Comparison of ENCODE assay signal across 9 cellular contexts in the genomic region with DNA sequence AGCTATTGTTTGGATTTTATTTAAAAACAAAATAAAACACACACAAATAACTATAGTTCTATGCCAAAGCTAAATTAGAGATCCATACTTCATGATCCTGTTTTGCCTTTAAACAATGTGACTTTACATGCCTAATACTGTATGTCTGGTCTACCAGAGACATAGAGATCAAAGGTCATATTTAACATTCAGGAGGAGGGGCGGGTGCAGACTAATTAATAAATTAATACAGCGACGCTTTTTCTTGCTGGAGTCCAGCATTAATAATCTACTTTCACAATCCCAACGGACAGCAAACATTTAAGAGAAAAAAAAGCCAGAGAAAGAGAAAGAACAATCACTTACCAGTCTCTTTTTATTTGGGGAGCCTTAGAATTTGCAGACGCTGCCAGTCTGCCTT. TPM values are rescaled to one million over a fixed set of nuclear protein-coding genes. Genes with fewer than 3 reads are reported as not detected.
DNase-seq lines count a peak whose midpoint lies in the region; ATAC-seq and TF ChIP-seq lines count a peak whose summit lies in the region.
"Had no signal": no experiment of that assay in that cellular context is flagged by ENCODE, and none has a peak within 500 bp of the region (broad histone marks: within the 10 kb centered on the region; RNA-seq: fewer than 3 reads in every experiment).

No MANE protein-coding gene starts in this region.

- H3K27me3 ChIP-seq in kidney epithelial cell (ENCODE audit: control insufficient read depth, insufficient read depth, low read length) (no peaks in the 10 kb centered on the region), suprapubic skin (no peaks in the 10 kb centered on the region)

- peaks cover 1% of the 10 kb centered on the region for H3K36me3 Mint-ChIP-seq in activated naive CD8-positive, alpha-beta T cell treated with anti-CD3 and anti-CD28 coated beads, Interleukin-2, amount 10 ng/mL, durations not matched to agents 7 days and 5 days

- H3K4me1 Mint-ChIP-seq in activated naive CD8-positive, alpha-beta T cell treated with anti-CD3 and anti-CD28 coated beads, Interleukin-2, amount 10 ng/mL, durations not matched to agents 7 days and 5 days: peaks cover 25% of the 10 kb centered on the region

- H3K27me3 Mint-ChIP-seq in activated naive CD8-positive, alpha-beta T cell treated with anti-CD3 and anti-CD28 coated beads, Interleukin-2, amount 10 ng/mL, durations not matched to agents 7 days and 5 days: peaks cover 79% of the 10 kb centered on the region

- DNase-seq in NCI-H1092 treated with DMSO at 0.1 percent for 48 hours (lab: John Stamatoyannopoulos, UW) (peak; percentile 45), NCI-H1092 (lab: John Stamatoyannopoulos, UW) (no peak), kidney epithelial cell (ENCODE audit: low read depth) (no peak), suprapubic skin (ENCODE audit: low spot score in 2 of 2) (no peak), cerebellar nuclear complex (lab: John Stamatoyannopoulos, UW) (no peak)
- DNase-seq in activated naive CD8-positive, alpha-beta T cell treated with anti-CD3 and anti-CD28 coated beads, Interleukin-2, amount 10 ng/mL, durations not matched to agents 7 days and 5 days: no peak
- DNase-seq in activated CD4-positive, alpha-beta T cell treated with anti-CD3 and anti-CD28 coated beads for 1 hour: no peak
- DNase-seq: effector CD4-positive, alpha-beta T cell had no signal

- no peak for TF ChIP-seq EP300 in suprapubic skin (IDR thresholded peaks at IDR 0.05)

- peak overlapping the region; percentile 74 for H3K4me3 Mint-ChIP-seq in activated naive CD8-positive, alpha-beta T cell treated with anti-CD3 and anti-CD28 coated beads, Interleukin-2, amount 10 ng/mL, durations not matched to agents 7 days and 5 days

- H3K4me3 ChIP-seq in kidney epithelial cell (ENCODE audit: low read depth, low read length) (peak overlapping the region; percentile 58), suprapubic skin (peak overlapping the region; percentile 51)

- no peak for ATAC-seq in activated naive CD8-positive, alpha-beta T cell treated with anti-CD3 and anti-CD28 coated beads, Interleukin-2, amount 10 ng/mL, durations not matched to agents 7 days and 5 days (ENCODE audit: low read depth)
- no peak for ATAC-seq in HG02623 (IDR thresholded peaks at IDR 0.05; ENCODE audit: unreplicated experiment)

- H3K9me3 ChIP-seq in suprapubic skin: no peaks in the 10 kb centered on the region

- WGBS in suprapubic skin: 26% methylated on average over 5 of the region's 5 CpGs

- H3K27ac ChIP-seq in suprapubic skin: no peak overlapping the region

- no peaks in the 10 kb centered on the region for H3K9me3 Mint-ChIP-seq in activated naive CD8-positive, alpha-beta T cell treated with anti-CD3 and anti-CD28 coated beads, Interleukin-2, amount 10 ng/mL, durations not matched to agents 7 days and 5 days

- TF ChIP-seq CTCF in kidney epithelial cell (IDR thresholded peaks at IDR 0.05; ENCODE audit: insufficient read depth, low read length, poor library complexity, severe bottlenecking) (no peak), suprapubic skin (IDR thresholded peaks at IDR 0.05) (no peak)

- TF ChIP-seq POLR2A in suprapubic skin (IDR thresholded peaks at IDR 0.05): no peak

- H3K36me3 ChIP-seq in kidney epithelial cell (ENCODE audit: control insufficient read depth, insufficient read depth, low read length) (no peaks in the 10 kb centered on the region), suprapubic skin (no peaks in the 10 kb centered on the region)

- peaks cover 26% of the 10 kb centered on the region for H3K4me1 ChIP-seq in suprapubic skin

- no peak overlapping the region for H3K27ac Mint-ChIP-seq in activated naive CD8-positive, alpha-beta T cell treated with anti-CD3 and anti-CD28 coated beads, Interleukin-2, amount 10 ng/mL, durations not matched to agents 7 days and 5 days

- POLR2A ChIA-PET in activated naive CD8-positive, alpha-beta T cell treated with anti-CD3 and anti-CD28 coated beads, Interleukin-2, amount 10 ng/mL, durations not matched to agents 7 days and 5 days (lab: Charles Lee): no interaction called here

RNA-seq across cellular contexts. Expression of a gene that starts 0.5 kb away (rescaled TPM):
- under 1 TPM; 0.06 to 0.11 TPM for total RNA-seq in activated naive CD8-positive, alpha-beta T cell treated with anti-CD3 and anti-CD28 coated beads, Interleukin-2, amount 10 ng/mL, durations not matched to agents 7 days and 5 days
- total RNA-seq in kidney epithelial cell (0.27 and 0.50 TPM in 2 replicates), suprapubic skin (1 to 10 TPM in 1 of 4 donors, under 1 TPM in 3; 0.45 to 1.3 (median 0.66) TPM)
